ENCODE assay signal across 8 cellular contexts in genomic region chr6:43427406-43428111, GRCh38. TPM values are rescaled to one million over a fixed set of nuclear protein-coding genes. Genes with fewer than 3 reads are reported as not detected.
DNase-seq lines count a peak whose midpoint lies in the region; ATAC-seq, FAIRE-seq and TF ChIP-seq lines count a peak whose summit lies in the region.

Gene ABCC10 (plus strand): TSS chr6:43427541. CDS start chr6:43427979, 438 bp downstream.

- H3K27me3 ChIP-seq in DOHH2 (ENCODE audit: control insufficient read depth, low read length) (no peaks in the 10 kb centered on the region), esophagus squamous epithelium (no peaks in the 10 kb centered on the region)

- H3K9me2 ChIP-seq in DOHH2 (replicated peaks; ENCODE audit: control insufficient read depth, low read length): no peaks in the 10 kb centered on the region

- no peaks in the 10 kb centered on the region for H3K9me3 Mint-ChIP-seq in activated T-cell treated with anti-CD3 and anti-CD28 coated beads, Interleukin-2, amount 50 U/mL, for 72 hours

- H3K4me2 ChIP-seq in DOHH2 (ENCODE audit: low read length): peak within 1 kb of the TSS; percentile 71

- 0 to 6% methylated on average over 6 to 7 of the region's 49 CpGs for WGBS in esophagus squamous epithelium, 2 donors

- DNase-seq in RCC 7860 (ENCODE audit: low spot score) (peak; percentile 77), esophagus squamous epithelium (lab: John Stamatoyannopoulos, UW) (peak; percentile 79), myocyte (ENCODE audit: low read depth) (peak; percentile 96)
- DNase-seq in activated T-cell treated with anti-CD3 and anti-CD28 coated beads, Interleukin-2, amount 50 U/mL, for 72 hours: peak; percentile 94 to 96
- peak; percentile 82 to 94 for DNase-seq in stimulated activated CD8-positive, alpha-beta memory T cell treated with anti-CD3 and anti-CD28 coated beads, Interleukin-7, amount 100 ng/mL, for 48 hours (ENCODE audit: extremely low read depth in 1 of 2, low read depth in 1 of 2)

- intact Hi-C loops in esophagus squamous epithelium (cut with DNase I): no loop called here

- H3K4me1 Mint-ChIP-seq in activated T-cell treated with anti-CD3 and anti-CD28 coated beads, Interleukin-2, amount 50 U/mL, for 72 hours (ENCODE audit: low read depth): peaks cover 18% of the 10 kb centered on the region

- H4K20me1 ChIP-seq in DOHH2 (ENCODE audit: control insufficient read depth, insufficient read depth, low read depth, low read length): no peaks in the 10 kb centered on the region

- H3K79me2 ChIP-seq in DOHH2 (ENCODE audit: control insufficient read depth, low read length): peaks cover 28% of the 10 kb centered on the region

- peak; percentile 60 for TF ChIP-seq CTCF in DOHH2 (IDR thresholded peaks at IDR 0.05; ENCODE audit: low read depth, low read length, poor library complexity, severe bottlenecking)
- peak; percentile 29 to 51 (median 42) for TF ChIP-seq CTCF in esophagus squamous epithelium (IDR thresholded peaks at IDR 0.05)

- no peaks in the 10 kb centered on the region for H3K27me3 Mint-ChIP-seq in activated T-cell treated with anti-CD3 and anti-CD28 coated beads, Interleukin-2, amount 50 U/mL, for 72 hours (ENCODE audit: low read depth)

- peak within 1 kb of the TSS; percentile 54 for H3K27ac ChIP-seq in DOHH2 (ENCODE audit: low read depth, low read length)
- H3K27ac ChIP-seq in KOPT-K1 (ENCODE audit: low read depth, low read length, poor library complexity, severe bottlenecking): peak within 1 kb of the TSS; percentile 82
- H3K27ac ChIP-seq in esophagus squamous epithelium: peak within 1 kb of the TSS; percentile 84 to 96 (median 92)

- no peaks in the 10 kb centered on the region for H3K36me3 Mint-ChIP-seq in activated T-cell treated with anti-CD3 and anti-CD28 coated beads, Interleukin-2, amount 50 U/mL, for 72 hours (ENCODE audit: insufficient read depth in 2 of 2)

- FAIRE-seq in RCC 7860 (lab: Jason Lieb, UNC): no peak

- peak in 2 of 4 donors; percentile 61 to 77 for TF ChIP-seq POLR2A in esophagus squamous epithelium (IDR thresholded peaks at IDR 0.05)

- H3K4me3 ChIP-seq in DOHH2 (ENCODE audit: low read length): peak within 1 kb of the TSS; percentile 96
- H3K4me3 ChIP-seq in esophagus squamous epithelium: peak within 1 kb of the TSS; percentile 62 to 97 (median 76)

- H3K36me3 ChIP-seq in DOHH2 (ENCODE audit: control insufficient read depth, low read length) (peaks cover 14% of the 10 kb centered on the region), KOPT-K1 (ENCODE audit: insufficient read depth, low read length) (peaks cover 15% of the 10 kb centered on the region; the same call in 1 of the 2 replicates), esophagus squamous epithelium (peaks cover 3 to 9% (median 6%) of the 10 kb centered on the region in 3 donors)

- H3F3A ChIP-seq in DOHH2 (ENCODE audit: control insufficient read depth, insufficient read depth): no peaks in the 10 kb centered on the region

- peaks cover 18% of the 10 kb centered on the region for H3K4me1 ChIP-seq in DOHH2 (ENCODE audit: control insufficient read depth, low read length)
- peaks cover 10 to 40% (median 15%) of the 10 kb centered on the region in 3 donors for H3K4me1 ChIP-seq in esophagus squamous epithelium

- peak within 1 kb of the TSS; percentile 86 for H3K27ac Mint-ChIP-seq in activated T-cell treated with anti-CD3 and anti-CD28 coated beads, Interleukin-2, amount 50 U/mL, for 72 hours

- peak within 1 kb of the TSS; percentile 92 to 97 for H3K4me3 Mint-ChIP-seq in activated T-cell treated with anti-CD3 and anti-CD28 coated beads, Interleukin-2, amount 50 U/mL, for 72 hours

- peak; percentile 90 for ATAC-seq in GM21786 (IDR thresholded peaks at IDR 0.05; ENCODE audit: unreplicated experiment)
- ATAC-seq in activated T-cell treated with anti-CD3 and anti-CD28 coated beads, Interleukin-2, amount 50 U/mL, for 72 hours (replicated peaks in 1 of 2): peak; percentile 97

- no peaks in the 10 kb centered on the region for H3K9me3 ChIP-seq in DOHH2 (ENCODE audit: control insufficient read depth, insufficient read depth, low read length)
- H3K9me3 ChIP-seq in KOPT-K1 (ENCODE audit: insufficient read depth, low read length, poor library complexity, severe bottlenecking): no peaks in the 10 kb centered on the region
- no peaks in the 10 kb centered on the region for H3K9me3 ChIP-seq in esophagus squamous epithelium

RNA-seq across cellular contexts. Expression of gene ABCC10, which starts in this region (rescaled TPM):
- 10 to 100 TPM; 32.8 to 36.4 TPM for total RNA-seq in activated T-cell treated with anti-CD3 and anti-CD28 coated beads, Interleukin-2, amount 50 U/mL, for 72 hours
- total RNA-seq in esophagus squamous epithelium: 10 to 100 TPM; 10.8 to 23.9 (median 19.3) TPM
- 10.5 and 11.6 TPM in 2 replicates for total RNA-seq in myocyte
- 19.9 TPM for polyA plus RNA-seq in myocyte (2012)

Comparison
In these comparisons a context has a peak if more than half of its experiments do, and no peak if none do; other contexts are left out.
1. Peak in every context shown above with its lines: DNase-seq, ATAC-seq, H3K4me3 ChIP-seq and H3K27ac ChIP-seq.